Comparison of ENCODE assay signal across 8 cellular contexts in the genomic region with DNA sequence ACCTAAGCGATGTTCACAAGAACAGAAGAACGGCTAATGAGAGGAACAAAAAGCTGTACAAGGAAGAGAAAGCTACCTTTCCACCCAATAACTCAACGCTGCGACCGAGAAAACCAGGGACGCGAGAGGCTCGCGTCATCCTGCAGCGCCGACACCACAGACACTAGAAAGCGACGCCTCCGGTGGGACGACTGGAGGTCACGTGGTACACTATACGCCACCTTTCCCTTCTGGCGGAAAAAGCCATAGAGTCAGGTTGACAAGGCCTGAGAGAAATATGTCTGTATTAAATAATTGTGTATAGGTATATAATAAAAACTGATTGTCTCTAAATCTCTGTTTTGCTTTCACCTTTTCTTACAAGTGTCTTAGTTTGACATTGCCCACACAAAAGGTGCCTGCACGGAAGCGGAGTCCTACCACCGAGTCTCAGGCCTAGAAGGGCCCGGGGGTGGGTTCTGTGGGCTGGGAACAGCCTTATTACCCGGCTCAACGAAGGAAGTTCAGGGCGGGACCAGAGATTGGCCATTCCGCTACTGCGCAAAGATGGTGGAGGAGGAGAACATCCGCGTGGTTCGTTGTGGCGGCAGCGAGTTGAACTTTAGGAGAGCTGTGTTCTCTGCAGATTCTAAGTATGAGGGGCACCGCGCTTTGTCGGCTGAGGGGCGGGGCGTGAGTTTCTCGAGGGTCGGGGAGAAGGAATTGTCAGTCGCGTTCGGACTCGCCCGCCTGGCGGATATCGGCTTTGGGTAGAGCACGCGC. TPM values are rescaled to one million over a fixed set of nuclear protein-coding genes. Genes with fewer than 3 reads are reported as not detected.
DNase-seq lines count a peak whose midpoint lies in the region; ATAC-seq, FAIRE-seq and TF ChIP-seq lines count a peak whose summit lies in the region.

A gene (plus strand): TSS at position 528 of the 762 bp plus-strand sequence. CDS start 19 bp downstream, at position 547.

- peak within 1 kb of the TSS; percentile 97 for H3K27ac Mint-ChIP-seq in activated T-cell treated with anti-CD3 and anti-CD28 coated beads, Interleukin-2, amount 50 U/mL, for 72 hours

- H3K9me3 Mint-ChIP-seq in activated T-cell treated with anti-CD3 and anti-CD28 coated beads, Interleukin-2, amount 50 U/mL, for 72 hours, result no peaks in the 10 kb centered on the region

- H3K27me3 ChIP-seq in esophagus muscularis mucosa (no peaks in the 10 kb centered on the region), muscle layer of duodenum (ENCODE audit: low read depth, low read length) (no peaks in the 10 kb centered on the region)

- H3K27ac ChIP-seq in KOPT-K1 (ENCODE audit: low read depth, low read length, poor library complexity, severe bottlenecking), result peak within 1 kb of the TSS; percentile 78
- peak within 1 kb of the TSS; percentile 89 to 93 (median 92) for H3K27ac ChIP-seq in esophagus muscularis mucosa (replicated peaks in 1 of 4)
- H3K27ac ChIP-seq in muscle layer of duodenum (ENCODE audit: low read length), result peak within 1 kb of the TSS; percentile 98

- H3K36me3 Mint-ChIP-seq in activated T-cell treated with anti-CD3 and anti-CD28 coated beads, Interleukin-2, amount 50 U/mL, for 72 hours (ENCODE audit: insufficient read depth in 2 of 2), result peaks cover 2% of the 10 kb centered on the region in 2 donors

- no peaks in the 10 kb centered on the region for H3K27me3 Mint-ChIP-seq in activated T-cell treated with anti-CD3 and anti-CD28 coated beads, Interleukin-2, amount 50 U/mL, for 72 hours (ENCODE audit: low read depth)

- TF ChIP-seq EP300 in esophagus muscularis mucosa (IDR thresholded peaks at IDR 0.05), result no peak

- no peaks in the 10 kb centered on the region for H3K9me3 ChIP-seq in KOPT-K1 (ENCODE audit: insufficient read depth, low read length, poor library complexity, severe bottlenecking)
- no peaks in the 10 kb centered on the region for H3K9me3 ChIP-seq in esophagus muscularis mucosa
- H3K9me3 ChIP-seq in muscle layer of duodenum (ENCODE audit: control insufficient read depth in 1 of 2, low read length in 2 of 2), result no peaks in the 10 kb centered on the region

- TF ChIP-seq CTCF in esophagus muscularis mucosa (IDR thresholded peaks at IDR 0.05), result peak in 1 of 3 experiments; percentile 22

- WGBS in esophagus muscularis mucosa, result under 1% methylated on average over 37 of the region's 48 CpGs

- H3K4me1 Mint-ChIP-seq in activated T-cell treated with anti-CD3 and anti-CD28 coated beads, Interleukin-2, amount 50 U/mL, for 72 hours (ENCODE audit: low read depth), result peaks cover 21% of the 10 kb centered on the region

- no peak within 1 kb of the TSS for H3K4me3 Mint-ChIP-seq in activated T-cell treated with anti-CD3 and anti-CD28 coated beads, Interleukin-2, amount 50 U/mL, for 72 hours

- H3K36me3 ChIP-seq in KOPT-K1 (ENCODE audit: insufficient read depth, low read length), result peaks cover 29% of the 10 kb centered on the region
- H3K36me3 ChIP-seq in esophagus muscularis mucosa, result no peaks in the 10 kb centered on the region
- H3K36me3 ChIP-seq in muscle layer of duodenum (ENCODE audit: control insufficient read depth in 1 of 2, insufficient read depth in 2 of 2, low read length in 2 of 2), result no peaks in the 10 kb centered on the region

- peak within 1 kb of the TSS; percentile 71 to 87 (median 78) for H3K4me3 ChIP-seq in esophagus muscularis mucosa
- peak within 1 kb of the TSS; percentile 94 to 95 for H3K4me3 ChIP-seq in muscle layer of duodenum (ENCODE audit: low read depth in 1 of 2, low read length in 2 of 2)

- FAIRE-seq in RCC 7860 (lab: Jason Lieb, UNC), result peak; percentile 81

- peak; percentile 90 for ATAC-seq in GM21786 (IDR thresholded peaks at IDR 0.05; ENCODE audit: unreplicated experiment)
- ATAC-seq in activated T-cell treated with anti-CD3 and anti-CD28 coated beads, Interleukin-2, amount 50 U/mL, for 72 hours (replicated peaks in 1 of 2), result peak; percentile 94

- H3K4me1 ChIP-seq in esophagus muscularis mucosa (peaks cover 17 to 38% (median 35%) of the 10 kb centered on the region in 4 donors), muscle layer of duodenum (ENCODE audit: control insufficient read depth in 1 of 2, insufficient read depth in 2 of 2, low read length in 2 of 2) (peaks cover 4 to 27% of the 10 kb centered on the region in 2 donors)

- peak; percentile 39 for TF ChIP-seq POLR2A in esophagus muscularis mucosa (IDR thresholded peaks at IDR 0.05; ENCODE audit: low read depth)

- DNase-seq in DMS79 (lab: John Stamatoyannopoulos, UW) (peak; percentile 79), RCC 7860 (ENCODE audit: low spot score) (peak; percentile 90), esophagus muscularis mucosa (ENCODE audit: extremely low spot score) (peak; percentile 97)
- peak; percentile 92 to 94 for DNase-seq in activated T-cell treated with anti-CD3 and anti-CD28 coated beads, Interleukin-2, amount 50 U/mL, for 72 hours
- DNase-seq in stimulated activated CD8-positive, alpha-beta memory T cell treated with anti-CD3 and anti-CD28 coated beads, Interleukin-7, amount 100 ng/mL, for 4 hours (ENCODE audit: low read depth in 2 of 2), result peak; percentile 88

- intact Hi-C loops in esophagus muscularis mucosa (cut with DNase I), result loop anchor here (5.0 kb wide), 1 partner anchor 136 kb away; no protein-coding TSS in a partner anchor

RNA-seq across cellular contexts. Expression of the gene that starts here (rescaled TPM):
- total RNA-seq in activated T-cell treated with anti-CD3 and anti-CD28 coated beads, Interleukin-2, amount 50 U/mL, for 72 hours, result 10 to 100 TPM; 59.1 to 75.1 TPM
- total RNA-seq in esophagus muscularis mucosa, result 10 to 100 TPM; 18.7 to 35.3 (median 24.7) TPM

Comparison
In these comparisons a context has a peak if more than half of its experiments do, and no peak if none do; other contexts are left out.
1. Peak in every context shown above with its lines: DNase-seq, ATAC-seq, H3K4me3 ChIP-seq and H3K27ac ChIP-seq.